ENCODE assay signal across 22 cellular contexts in genomic region chr6:5630636-5631035, GRCh38.
"Had no signal": no experiment of that assay in that cellular context is flagged by ENCODE, and none has a peak within 500 bp of the region (broad histone marks: within the 10 kb centered on the region; RNA-seq: fewer than 3 reads in every experiment).

No MANE protein-coding gene starts in this region.

- H3K27me3 ChIP-seq: left lung, ovary, suprapubic skin, tibial artery, upper lobe of right lung had no signal

- H3K4me1 ChIP-seq: suprapubic skin, tibial artery, upper lobe of right lung had no signal

- ATAC-seq: left colon; left lung; natural killer cell; right cardiac atrium; sciatic nerve; stimulated activated effector memory CD8-positive, alpha-beta T cell treated with anti-CD3 and anti-CD28 coated beads, Interleukin-12 subunit alpha, Interleukin-12 subunit beta, amount 100 ng/mL, for 72 hours; upper lobe of right lung had no signal

- DNase-seq: hypothalamus; immature natural killer cell; kidney; left colon; left lung; mesendoderm; naive B cell; natural killer cell; nephron progenitor cell; ovary; right cardiac atrium; stimulated activated CD4-positive, alpha-beta T cell treated with anti-CD3 and anti-CD28 coated beads, Interleukin-4, amount 100 ng/mL, for 24 hours; stimulated activated naive CD4-positive, alpha-beta T cell; tibial artery; trophoblast cell; upper lobe of right lung had no signal

- H3K9me3 ChIP-seq: left lung, ovary, suprapubic skin, thoracic aorta, tibial artery, upper lobe of right lung had no signal

- H3K36me3 ChIP-seq: left lung, ovary, suprapubic skin, thoracic aorta, upper lobe of right lung had no signal

- H3K4me3 ChIP-seq: left lung, lung, ovary, skin epidermis, suprapubic skin, thoracic aorta, tibial artery, upper lobe of right lung had no signal

- H3K27ac ChIP-seq: left lung, ovary, skin epidermis, suprapubic skin, thoracic aorta, tibial artery, upper lobe of right lung had no signal
